In genomic region chr2:46416280-46416679, GRCh38 we compare ENCODE assay signal across 23 cellular contexts.
DNase-seq lines count a peak whose midpoint lies in the region; ATAC-seq, FAIRE-seq and TF ChIP-seq lines count a peak whose summit lies in the region.
"Had no signal": no experiment of that assay in that cellular context is flagged by ENCODE, and none has a peak within 500 bp of the region (broad histone marks: within the 10 kb centered on the region; RNA-seq: fewer than 3 reads in every experiment).

No MANE protein-coding gene starts in this region.

- peak overlapping the region; percentile 23 for H3K27ac Mint-ChIP-seq in Caco-2 (ENCODE audit: unreplicated experiment)
- H3K27ac Mint-ChIP-seq: CD4-positive, CD25-positive, alpha-beta regulatory T cell; CD8-positive, alpha-beta memory T cell had no signal

- peak overlapping the region; percentile 23 for H3K9ac ChIP-seq in PC-3 (ENCODE audit: low read length)
- H3K9ac ChIP-seq in K562 (ENCODE audit: insufficient read depth in 1 of 2, low read depth in 2 of 2, low read length in 2 of 2) = no peak overlapping the region
- H3K9ac ChIP-seq in trophoblast cell (ENCODE audit: low read length) = no peak overlapping the region
- H3K9ac ChIP-seq: GM23248 had no signal

- no peaks in the 10 kb centered on the region for H3K9me1 ChIP-seq in K562 (ENCODE audit: control insufficient read depth, insufficient read depth, low read length)

- H3K79me2 ChIP-seq in PC-3 (ENCODE audit: low read length) (peaks cover 6% of the 10 kb centered on the region; the same call in 1 of the 2 replicates), K562 (ENCODE audit: control insufficient read depth, insufficient read depth, low read length) (peaks cover 75% of the 10 kb centered on the region), trophoblast cell (ENCODE audit: control insufficient read depth, insufficient read depth, low read length, poor library complexity) (no peaks in the 10 kb centered on the region)

- no peak overlapping the region for H4K91ac ChIP-seq in trophoblast cell (ENCODE audit: low read depth, low read length)

- no peaks in the 10 kb centered on the region for H3K36me3 ChIP-seq in Caco-2 (ENCODE audit: control insufficient read depth, insufficient read depth, low read length)
- H3K36me3 ChIP-seq in PC-3 (ENCODE audit: low read depth, low read length) = 0 out of 2 replicates have a peak, but pooled peaks cover 2% of the 10 kb centered on the region
- H3K36me3 ChIP-seq in K562 (ENCODE audit: control insufficient read depth, insufficient read depth, low read length) = peaks cover 43% of the 10 kb centered on the region; the same call in 2 of the 3 replicates
- H3K36me3 ChIP-seq in trophoblast cell (ENCODE audit: control insufficient read depth in 1 of 2, insufficient read depth in 2 of 2, low read length in 2 of 2) = peaks cover 2 to 6% of the 10 kb centered on the region in 2 experiments
- H3K36me3 ChIP-seq: BE2C had no signal

- in situ Hi-C loops in K562 (cut with MboI) = no loop called here
- in situ Hi-C loops in KBM-7 (cut with MboI; ENCODE audit: low pct_unique_long_range_greater_than_20kb, low sequenced_read_pairs) = no loop called here

- no peak for TF ChIP-seq CTCF in Caco-2 (IDR thresholded peaks at IDR 0.05; ENCODE audit: insufficient read depth in 1 of 2, low read depth in 1 of 2, low read length in 1 of 2, severe bottlenecking in 1 of 2, unreplicated experiment in 1 of 2)
- TF ChIP-seq CTCF in PC-3 (conservative IDR thresholded peaks at IDR 0.05; ENCODE audit: low read depth, low read length) = no peak
- TF ChIP-seq CTCF in K562 (IDR thresholded peaks at IDR 0.05 in 2 of 3, conservative IDR thresholded peaks at IDR 0.05 in 1 of 3; ENCODE audit: insufficient read depth in 2 of 3, low read depth in 1 of 3, low read length in 3 of 3) = no peak

- H3K14ac ChIP-seq in trophoblast cell (ENCODE audit: low read length) = no peak overlapping the region

- H4K20me1 ChIP-seq in PC-3 (ENCODE audit: low read length) (no peaks in the 10 kb centered on the region), K562 (replicated peaks; ENCODE audit: control insufficient read depth, insufficient read depth, low read length) (no peaks in the 10 kb centered on the region; the same call in 1 of the 2 replicates)

- no peak for TF ChIP-seq RAD21 in K562 (CRISPR knock-in tag; conservative IDR thresholded peaks at IDR 0.05 in 1 of 2, IDR thresholded peaks at IDR 0.05 in 1 of 2)

- TF ChIP-seq POLR2A in K562 (conservative IDR thresholded peaks at IDR 0.05) = no peak

- no peak for ATAC-seq in PC-3
- no peak for ATAC-seq in K562
- ATAC-seq in HG02623 (IDR thresholded peaks at IDR 0.05; ENCODE audit: unreplicated experiment) = no peak

- H3K4me3 ChIP-seq in Caco-2 (ENCODE audit: low read depth, low read length) (no peak overlapping the region), PC-3 (ENCODE audit: low read length) (peak overlapping the region; percentile 33), K562 (no peak overlapping the region), trophoblast cell (ENCODE audit: low read depth, low read length) (no peak overlapping the region)
- H3K4me3 ChIP-seq: GM23248 had no signal

- H4K12ac ChIP-seq in trophoblast cell (ENCODE audit: low read depth, low read length) = no peak overlapping the region

- H3F3A ChIP-seq in PC-3 (ENCODE audit: low read length, unreplicated experiment) = peaks cover 16% of the 10 kb centered on the region

- H3K9me3 Mint-ChIP-seq in Caco-2 (ENCODE audit: unreplicated experiment) = peaks cover 42% of the 10 kb centered on the region

- H3K23ac ChIP-seq in trophoblast cell (ENCODE audit: low read length) = no peak overlapping the region

- DNase-seq in Caco-2 (no peak), PC-3 (no peak), K562 (ENCODE audit: extremely low read depth in 1 of 4, low spot score in 3 of 4) (no peak), trophoblast cell (no peak), KBM-7 (no peak), glomerular visceral epithelial cell (ENCODE audit: extremely low spot score) (no peak), NCI-H69 (lab: John Stamatoyannopoulos, UW) (no peak)
- DNase-seq: ACHN; BE2C; C1 segment of cervical spinal cord; CD4-positive, CD25-positive, alpha-beta regulatory T cell; CD8-positive, alpha-beta memory T cell; COR-L47; GM23248; HCEC 1CT; IMR-90; KG1 had no signal

- H3K9me3 ChIP-seq in Caco-2 (peaks cover 9% of the 10 kb centered on the region), PC-3 (ENCODE audit: low read length) (0 out of 2 replicates have a peak, but pooled peaks cover 4% of the 10 kb centered on the region), K562 (replicated peaks; ENCODE audit: control insufficient read depth, insufficient read depth, low read depth, low read length) (no peaks in the 10 kb centered on the region; the same call in 1 of the 2 replicates), trophoblast cell (ENCODE audit: insufficient read depth, low read depth, low read length) (peaks cover 8% of the 10 kb centered on the region)
- H3K9me3 ChIP-seq: BE2C had no signal

- no peaks in the 10 kb centered on the region for H3K27me3 ChIP-seq in Caco-2 (replicated peaks; ENCODE audit: control insufficient read depth, insufficient read depth, low read length)
- H3K27me3 ChIP-seq in PC-3 (ENCODE audit: low read length) = no peaks in the 10 kb centered on the region
- no peaks in the 10 kb centered on the region for H3K27me3 ChIP-seq in K562 (ENCODE audit: control insufficient read depth in 2 of 2, insufficient read depth in 2 of 2, low read length in 2 of 2)
- no peaks in the 10 kb centered on the region for H3K27me3 ChIP-seq in trophoblast cell (ENCODE audit: insufficient read depth, low read length)
- H3K27me3 ChIP-seq: BE2C had no signal

- no peaks in the 10 kb centered on the region for H3K9me2 ChIP-seq in PC-3 (replicated peaks; ENCODE audit: low read length)

- H3K4ac ChIP-seq in trophoblast cell (ENCODE audit: low read depth, low read length) = no peak overlapping the region

- H2BK5ac ChIP-seq in trophoblast cell (ENCODE audit: low read depth, low read length, poor library complexity) = no peak overlapping the region

- H3K18ac ChIP-seq in trophoblast cell (ENCODE audit: low read length) = no peak overlapping the region

- no peak overlapping the region for H4K8ac ChIP-seq in trophoblast cell (ENCODE audit: low read depth, low read length)

- no peak for FAIRE-seq in K562 (lab: Jason Lieb, UNC)
- FAIRE-seq: D721Med, GM12891, GM18507, H54 had no signal

- H3K4me1 ChIP-seq in Caco-2 (0 out of 2 replicates have a peak, but pooled peaks cover 4% of the 10 kb centered on the region), PC-3 (ENCODE audit: insufficient read depth, low read length) (peaks cover 53% of the 10 kb centered on the region), K562 (replicated peaks in 1 of 2; ENCODE audit: control insufficient read depth in 2 of 2, insufficient read depth in 2 of 2, low read length in 2 of 2) (no peaks in the 10 kb centered on the region), trophoblast cell (ENCODE audit: control insufficient read depth in 1 of 2, insufficient read depth in 2 of 2, low read length in 2 of 2) (peaks cover 7 to 21% of the 10 kb centered on the region in 2 experiments)
- H3K4me1 ChIP-seq: BE2C had no signal

- 0 out of 2 replicates have a peak overlapping the region, but pooled peaks have one; percentile 24 for H2AFZ ChIP-seq in PC-3 (ENCODE audit: low read length)
- no peak overlapping the region for H2AFZ ChIP-seq in K562 (ENCODE audit: low read depth, low read length)
- no peak overlapping the region for H2AFZ ChIP-seq in trophoblast cell (ENCODE audit: insufficient read depth, low read length, poor library complexity)
- H2AFZ ChIP-seq: GM23248 had no signal

- no peak overlapping the region for H3K4me3 Mint-ChIP-seq in Caco-2 (ENCODE audit: unreplicated experiment)
- H3K4me3 Mint-ChIP-seq: CD4-positive, CD25-positive, alpha-beta regulatory T cell; CD8-positive, alpha-beta memory T cell had no signal

- H2BK120ac ChIP-seq in trophoblast cell (ENCODE audit: insufficient read depth, low read length, poor library complexity) = no peak overlapping the region

- POLR2A ChIA-PET in Caco-2 (lab: Charles Lee) = no interaction called here
- POLR2A ChIA-PET in PC-3 (lab: Charles Lee; ENCODE audit: unreplicated experiment) = no interaction called here
- POLR2A ChIA-PET in K562 (lab: Yijun Ruan, JAX) = interaction anchor here (0.6 kb wide), 1 partner anchor 582 kb away, joined by 3 read pairs; no protein-coding TSS in a partner anchor

- no peak overlapping the region for H2BK12ac ChIP-seq in trophoblast cell (ENCODE audit: low read length)

- BruUV-seq in Caco-2 (replicated peaks; lab: Mats Ljungman, UMichigan) (no TSS peak), PC-3 (replicated peaks; lab: Mats Ljungman, UMichigan) (no TSS peak), K562 (replicated peaks; lab: Mats Ljungman, UMichigan) (no TSS peak)

- intact Hi-C loops in Caco-2 (cut with micrococcal nuclease; ENCODE audit: unreplicated experiment) (no loop called here), PC-3 (cut with micrococcal nuclease) (no loop called here), K562 (cut with micrococcal nuclease) (no loop called here)

- peak overlapping the region; percentile 41 for H3K4me2 ChIP-seq in PC-3 (ENCODE audit: low read length)
- H3K4me2 ChIP-seq in K562 (ENCODE audit: insufficient read depth, low read length) = no peak overlapping the region
- no peak overlapping the region for H3K4me2 ChIP-seq in trophoblast cell (ENCODE audit: low read length)

- H3K79me1 ChIP-seq in trophoblast cell (ENCODE audit: low read length) = peaks cover 24% of the 10 kb centered on the region

- H3K27ac ChIP-seq in PC-3 (ENCODE audit: low read length) (peak overlapping the region; percentile 84), K562 (ENCODE audit: extremely low read depth, low read depth, low read length) (no peak overlapping the region), trophoblast cell (ENCODE audit: low read depth, low read length) (peak overlapping the region; percentile 96)
- H3K27ac ChIP-seq: GM23248, HL-60 had no signal

- CTCF ChIA-PET in Caco-2 (lab: Charles Lee) = no interaction called here
- CTCF ChIA-PET in PC-3 (lab: Charles Lee) = no interaction called here
- CTCF ChIA-PET in K562 (lab: Yijun Ruan, JAX; ENCODE audit: low intra/inter-chr PET ratio) = no interaction called here

- H2AK5ac ChIP-seq in trophoblast cell (ENCODE audit: low read length) = no peak overlapping the region

- peaks cover 12% of the 10 kb centered on the region for H3K36me3 Mint-ChIP-seq in Caco-2 (ENCODE audit: insufficient read depth, unreplicated experiment)
- H3K36me3 Mint-ChIP-seq: CD4-positive, CD25-positive, alpha-beta regulatory T cell had no signal

- no peak for TF ChIP-seq EP300 in K562 (IDR thresholded peaks at IDR 0.05; ENCODE audit: low read length)

- H3K4me1 Mint-ChIP-seq in Caco-2 (ENCODE audit: low read depth, unreplicated experiment) = no peaks in the 10 kb centered on the region
- H3K4me1 Mint-ChIP-seq: CD4-positive, CD25-positive, alpha-beta regulatory T cell; CD8-positive, alpha-beta memory T cell had no signal

- no peaks in the 10 kb centered on the region for H3K27me3 Mint-ChIP-seq in Caco-2 (ENCODE audit: insufficient read depth, unreplicated experiment)

TF ChIP-seq in K562, 482 proteins besides CTCF, POLR2A, EP300 and RAD21 (continues in another document):
- TF ChIP-seq ZNF717 (CRISPR knock-in tag; IDR thresholded peaks at IDR 0.05) = no peak
- TF ChIP-seq RFX5 (IDR thresholded peaks at IDR 0.05; ENCODE audit: low read depth, low read length) = no peak
